ENCODE assay signal across 31 cellular contexts in genomic region chr2:65471409-65471808, GRCh38.
"Had no signal": no experiment of that assay in that cellular context is flagged by ENCODE, and none has a peak within 500 bp of the region (broad histone marks: within the 10 kb centered on the region; RNA-seq: fewer than 3 reads in every experiment).

No MANE protein-coding gene starts in this region.

- H3K36me3 Mint-ChIP-seq: natural killer cell, neural progenitor cell, type B pancreatic cell had no signal

- H3K27me3 Mint-ChIP-seq: progenitor cell of endocrine pancreas; stimulated activated memory B cell treated with anti-CD40 and anti-IgM and Interleukin-4, amounts not matched to agents 10 μg/mL and 1 μg/mL and 100 μg/mL, for 72 hours; stimulated activated naive CD8-positive, alpha-beta T cell treated with anti-CD3 and anti-CD28 coated beads, Interleukin-15, amount 100 ng/mL, for 72 hours; type B pancreatic cell had no signal

- H3K4me3 ChIP-seq: neural progenitor cell, ovary, psoas muscle, skin epidermis, smooth muscle cell, spleen, suprapubic skin, testis, tibial artery, transverse colon, upper lobe of right lung, uterus had no signal

- DNase-seq: natural killer cell; occipital lobe; ovary; posterior cingulate gyrus; psoas muscle; right cardiac atrium; spleen; stimulated activated CD4-positive, alpha-beta T cell treated with anti-CD3 and anti-CD28 coated beads, Interleukin-12 subunit alpha, Interleukin-12 subunit beta, amount 100 ng/mL, for 4 hours; stimulated activated CD4-positive, alpha-beta T cell treated with anti-CD3 and anti-CD28 coated beads, Interleukin-1b, Interleukin-23, amount 100 ng/mL, for 48 hours; stimulated activated CD4-positive, alpha-beta T cell treated with anti-CD3 and anti-CD28 coated beads, Interleukin-4, amount 100 ng/mL, for 1 hour; stimulated activated CD4-positive, alpha-beta T cell treated with anti-CD3 and anti-CD28 coated beads, Interleukin-4, amount 100 ng/mL, for 4 hours; stimulated activated CD8-positive, alpha-beta memory T cell treated with anti-CD3 and anti-CD28 coated beads, Interleukin-4, amount 100 ng/mL, for 48 hours; stimulated activated naive CD4-positive, alpha-beta T cell; stimulated activated naive CD8-positive, alpha-beta T cell treated with anti-CD3 and anti-CD28 coated beads, Interleukin-15, amount 100 ng/mL, for 72 hours; stimulated activated naive CD8-positive, alpha-beta T cell treated with anti-CD3 and anti-CD28 coated beads, Interleukin-15, Interleukin-2, amounts not matched to agents 100 U/mL and 50 U/mL, for 24 hours; substantia nigra; testis; tibial artery; transverse colon; upper lobe of right lung; uterus had no signal

- H3K79me2 ChIP-seq: parathyroid adenoma had no signal

- H2AFZ ChIP-seq: neural progenitor cell, parathyroid adenoma had no signal

- H3K9ac ChIP-seq: neural progenitor cell, parathyroid adenoma had no signal

- H3K4me1 ChIP-seq: neural progenitor cell, parathyroid adenoma, psoas muscle, spleen, suprapubic skin, testis, tibial artery, transverse colon, upper lobe of right lung, uterus had no signal

- H3K9me3 ChIP-seq: ovary, suprapubic skin, testis, tibial artery, transverse colon, upper lobe of right lung, uterus had no signal

- H3K9me3 Mint-ChIP-seq: natural killer cell had no signal

- H3K4me3 Mint-ChIP-seq: natural killer cell; nephron; neural progenitor cell; stimulated activated memory B cell treated with anti-CD40 and anti-IgM and Interleukin-4, amounts not matched to agents 10 μg/mL and 1 μg/mL and 100 μg/mL, for 72 hours; stimulated activated naive CD8-positive, alpha-beta T cell treated with anti-CD3 and anti-CD28 coated beads, Interleukin-15, amount 100 ng/mL, for 72 hours; type B pancreatic cell had no signal

- H3K4me1 Mint-ChIP-seq: natural killer cell; neural progenitor cell; stimulated activated memory B cell treated with anti-CD40 and anti-IgM and Interleukin-4, amounts not matched to agents 10 μg/mL and 1 μg/mL and 100 μg/mL, for 72 hours; stimulated activated naive CD8-positive, alpha-beta T cell treated with anti-CD3 and anti-CD28 coated beads, Interleukin-15, amount 100 ng/mL, for 72 hours had no signal

- H3K4me2 ChIP-seq: neural progenitor cell, smooth muscle cell had no signal

- H3K27me3 ChIP-seq: neural progenitor cell, ovary, spleen, suprapubic skin, testis, tibial artery, transverse colon, upper lobe of right lung, uterus had no signal

- ATAC-seq: natural killer cell; psoas muscle; right cardiac atrium; sciatic nerve; stimulated activated memory B cell treated with anti-CD40 and anti-IgM and Interleukin-4, amounts not matched to agents 10 μg/mL and 1 μg/mL and 100 μg/mL, for 72 hours; stimulated activated naive CD8-positive, alpha-beta T cell treated with anti-CD3 and anti-CD28 coated beads, Interleukin-15, amount 100 ng/mL, for 72 hours; stimulated activated naive CD8-positive, alpha-beta T cell treated with anti-CD3 and anti-CD28 coated beads, Interleukin-15, Interleukin-2, amounts not matched to agents 100 U/mL and 50 U/mL, for 24 hours; upper lobe of right lung had no signal

- H3K27ac ChIP-seq: neural progenitor cell, ovary, parathyroid adenoma, psoas muscle, skin epidermis, spleen, suprapubic skin, testis, tibial artery, transverse colon, upper lobe of right lung, uterus had no signal

- H3K27ac Mint-ChIP-seq: natural killer cell; nephron; neural progenitor cell; progenitor cell of endocrine pancreas; stimulated activated memory B cell treated with anti-CD40 and anti-IgM and Interleukin-4, amounts not matched to agents 10 μg/mL and 1 μg/mL and 100 μg/mL, for 72 hours; stimulated activated naive CD8-positive, alpha-beta T cell treated with anti-CD3 and anti-CD28 coated beads, Interleukin-15, amount 100 ng/mL, for 72 hours; type B pancreatic cell had no signal

- H3K36me3 ChIP-seq: neural progenitor cell, ovary, spleen, suprapubic skin, tibial artery, transverse colon, upper lobe of right lung, uterus had no signal
